ENCODE assay signal across 8 cellular contexts in the genomic region with DNA sequence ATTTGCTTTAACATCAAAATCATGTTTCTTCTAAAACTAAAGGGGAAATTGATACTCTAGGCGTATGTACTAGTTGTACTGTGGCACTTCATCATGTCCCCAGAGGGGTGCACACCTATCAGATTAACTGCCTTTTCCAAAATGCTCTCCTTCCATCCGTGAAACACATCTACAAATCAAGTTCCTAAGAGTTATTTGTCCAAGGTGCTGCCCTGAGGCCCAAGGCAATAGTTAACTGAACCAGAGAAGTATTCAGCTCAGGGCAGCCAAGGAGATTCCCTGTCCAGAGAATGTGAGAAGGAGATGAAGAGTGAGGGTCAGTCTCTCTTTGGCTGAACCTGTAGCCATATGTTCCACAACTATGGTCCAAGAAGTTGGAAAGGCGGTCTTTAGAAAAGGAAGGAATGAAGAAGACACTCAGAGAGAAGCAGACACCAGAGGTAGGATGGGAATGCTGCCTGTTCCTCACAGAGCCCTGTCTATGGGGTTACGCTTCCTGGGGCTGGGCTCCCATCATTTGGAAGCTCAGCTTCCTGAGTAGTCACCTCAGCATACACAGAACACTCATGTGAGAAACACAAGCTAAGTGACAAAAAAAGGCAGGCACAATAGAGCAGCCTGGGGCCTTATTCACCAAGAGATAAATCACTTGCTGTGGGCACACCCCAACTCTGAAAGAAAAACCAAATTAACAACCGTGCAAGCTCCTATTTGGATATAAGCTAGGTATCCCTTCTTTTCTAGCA. TPM values are rescaled to one million over a fixed set of nuclear protein-coding genes. Genes with fewer than 3 reads are reported as not detected.
DNase-seq lines count a peak whose midpoint lies in the region; ATAC-seq and TF ChIP-seq lines count a peak whose summit lies in the region.

No MANE protein-coding gene starts in this region.

- no peaks in the 10 kb centered on the region for H3K36me3 ChIP-seq in MM.1S (replicated peaks; ENCODE audit: insufficient read depth, low read length)
- no peaks in the 10 kb centered on the region for H3K36me3 ChIP-seq in lower lobe of right lung

- DNase-seq in MM.1S (no peak), lower lobe of right lung (no peak), glutamatergic neuron (no peak), NCI-H128 (lab: John Stamatoyannopoulos, UW; ENCODE audit: unreplicated experiment) (no peak), NCI-H1694 treated with DMSO at 0.1 percent for 48 hours (lab: John Stamatoyannopoulos, UW) (no peak)

- H3K36me3 Mint-ChIP-seq in glutamatergic neuron (ENCODE audit: unreplicated experiment): no peaks in the 10 kb centered on the region

- intact Hi-C loops in lower lobe of right lung (cut with DNase I): no loop called here

- H3K9me2 ChIP-seq in MM.1S (replicated peaks; ENCODE audit: insufficient read depth, low read length): no peaks in the 10 kb centered on the region

- H3K9me3 Mint-ChIP-seq in glutamatergic neuron (ENCODE audit: unreplicated experiment): no peaks in the 10 kb centered on the region

- peaks cover 84% of the 10 kb centered on the region for H3K79me2 ChIP-seq in MM.1S (ENCODE audit: low read length)

- no peak overlapping the region for H3K4me3 Mint-ChIP-seq in glutamatergic neuron (ENCODE audit: unreplicated experiment)

- H3K27ac Mint-ChIP-seq in glutamatergic neuron (ENCODE audit: unreplicated experiment): no peak overlapping the region

- ATAC-seq in GM18505 (IDR thresholded peaks at IDR 0.05; ENCODE audit: unreplicated experiment): peak; percentile 29
- ATAC-seq in GM21576 (IDR thresholded peaks at IDR 0.05; ENCODE audit: unreplicated experiment): peak; percentile 20
- ATAC-seq in lower lobe of right lung: peak; percentile 42
- ATAC-seq in HG03097 (IDR thresholded peaks at IDR 0.05; ENCODE audit: low FRiP score, unreplicated experiment): no peak

- TF ChIP-seq CTCF in MM.1S (IDR thresholded peaks at IDR 0.05; ENCODE audit: low read length): no peak
- TF ChIP-seq CTCF in lower lobe of right lung (IDR thresholded peaks at IDR 0.05): no peak
- no peak for TF ChIP-seq CTCF in glutamatergic neuron (IDR thresholded peaks at IDR 0.05; ENCODE audit: partially characterized antibody, unreplicated experiment)

- no peaks in the 10 kb centered on the region for H4K20me1 ChIP-seq in MM.1S (ENCODE audit: insufficient read depth, low read length)

- H3K9me3 ChIP-seq in MM.1S (replicated peaks; ENCODE audit: insufficient read depth, low read length) (no peaks in the 10 kb centered on the region), lower lobe of right lung (no peaks in the 10 kb centered on the region)

- 0 out of 2 replicates have a peak overlapping the region, but pooled peaks have one; percentile 1 for H2AFZ ChIP-seq in MM.1S (ENCODE audit: low read length)

- peaks cover 33% of the 10 kb centered on the region for H3F3A ChIP-seq in MM.1S (ENCODE audit: insufficient read depth, low read length)

- no peaks in the 10 kb centered on the region for H3K27me3 ChIP-seq in MM.1S (replicated peaks; ENCODE audit: insufficient read depth, low read length)
- no peaks in the 10 kb centered on the region for H3K27me3 ChIP-seq in lower lobe of right lung (ENCODE audit: low read depth)

- H3K9ac ChIP-seq in MM.1S (ENCODE audit: low read length): peak overlapping the region; percentile 41; the same call in 1 of the 2 replicates

- H3K4me1 ChIP-seq in MM.1S (ENCODE audit: low read length) (peaks cover 43% of the 10 kb centered on the region), lower lobe of right lung (peaks cover 70% of the 10 kb centered on the region)

- peak overlapping the region; percentile 39 for H3K4me3 ChIP-seq in MM.1S (ENCODE audit: low read length)
- H3K4me3 ChIP-seq in lower lobe of right lung: no peak overlapping the region

- no peaks in the 10 kb centered on the region for H3K27me3 Mint-ChIP-seq in glutamatergic neuron (ENCODE audit: unreplicated experiment)

- no peak for TF ChIP-seq POLR2A in GM18505 (IDR thresholded peaks at IDR 0.05; ENCODE audit: borderline replicate concordance, extremely low read depth, insufficient read depth, insufficient read length)

- H3K4me2 ChIP-seq in MM.1S (ENCODE audit: low read depth, low read length): peak overlapping the region; percentile 58

- peaks cover 4% of the 10 kb centered on the region for H3K4me1 Mint-ChIP-seq in glutamatergic neuron (ENCODE audit: low read depth, unreplicated experiment)

- H3K27ac ChIP-seq in MM.1S (ENCODE audit: low read length) (peak overlapping the region; percentile 60), lower lobe of right lung (peak overlapping the region; percentile 51)

RNA-seq across cellular contexts. Expression of a gene that starts 55.6 kb away (rescaled TPM):
- 58.7 TPM for total RNA-seq in lower lobe of right lung
- 12.0 TPM for total RNA-seq in glutamatergic neuron (ENCODE audit: unreplicated experiment)
